1 cellular context compared by ENCODE assay signal in genomic region chr6:98672681-98673475, GRCh38.
TF ChIP-seq lines count a peak whose summit lies in the region.

No MANE protein-coding gene starts in this region.

TF ChIP-seq in HepG2, 621 proteins besides CTCF, POLR2A, EP300 and RAD21:
- TF ChIP-seq ZNF572 (CRISPR knock-in tag; IDR thresholded peaks at IDR 0.05) (no peak), RBFOX2 (IDR thresholded peaks at IDR 0.05; ENCODE audit: low read depth, low read length) (no peak), ZNF432 (CRISPR knock-in tag; IDR thresholded peaks at IDR 0.05; ENCODE audit: borderline replicate concordance) (no peak), STAT5B (CRISPR knock-in tag; IDR thresholded peaks at IDR 0.05) (no peak), FOXP4 (CRISPR knock-in tag; IDR thresholded peaks at IDR 0.05) (no peak), ZNF3 (CRISPR knock-in tag; IDR thresholded peaks at IDR 0.05) (no peak), KDM2A (CRISPR knock-in tag; IDR thresholded peaks at IDR 0.05; ENCODE audit: borderline replicate concordance, low read depth) (no peak), SAFB2 (CRISPR knock-in tag; IDR thresholded peaks at IDR 0.05; ENCODE audit: borderline replicate concordance, low read depth) (no peak), ZBTB2 (CRISPR knock-in tag; IDR thresholded peaks at IDR 0.05; ENCODE audit: low read depth) (no peak), GMEB1 (CRISPR knock-in tag; IDR thresholded peaks at IDR 0.05; ENCODE audit: borderline replicate concordance) (no peak), SALL1 (CRISPR knock-in tag; IDR thresholded peaks at IDR 0.05) (no peak), MXD4 (CRISPR knock-in tag; IDR thresholded peaks at IDR 0.05) (no peak), SP1 (IDR thresholded peaks at IDR 0.05) (no peak), SP1 (CRISPR knock-in tag; IDR thresholded peaks at IDR 0.05) (no peak), ZNF790 (CRISPR knock-in tag; IDR thresholded peaks at IDR 0.05; ENCODE audit: borderline replicate concordance) (no peak)
- TF ChIP-seq, protein P1, sequence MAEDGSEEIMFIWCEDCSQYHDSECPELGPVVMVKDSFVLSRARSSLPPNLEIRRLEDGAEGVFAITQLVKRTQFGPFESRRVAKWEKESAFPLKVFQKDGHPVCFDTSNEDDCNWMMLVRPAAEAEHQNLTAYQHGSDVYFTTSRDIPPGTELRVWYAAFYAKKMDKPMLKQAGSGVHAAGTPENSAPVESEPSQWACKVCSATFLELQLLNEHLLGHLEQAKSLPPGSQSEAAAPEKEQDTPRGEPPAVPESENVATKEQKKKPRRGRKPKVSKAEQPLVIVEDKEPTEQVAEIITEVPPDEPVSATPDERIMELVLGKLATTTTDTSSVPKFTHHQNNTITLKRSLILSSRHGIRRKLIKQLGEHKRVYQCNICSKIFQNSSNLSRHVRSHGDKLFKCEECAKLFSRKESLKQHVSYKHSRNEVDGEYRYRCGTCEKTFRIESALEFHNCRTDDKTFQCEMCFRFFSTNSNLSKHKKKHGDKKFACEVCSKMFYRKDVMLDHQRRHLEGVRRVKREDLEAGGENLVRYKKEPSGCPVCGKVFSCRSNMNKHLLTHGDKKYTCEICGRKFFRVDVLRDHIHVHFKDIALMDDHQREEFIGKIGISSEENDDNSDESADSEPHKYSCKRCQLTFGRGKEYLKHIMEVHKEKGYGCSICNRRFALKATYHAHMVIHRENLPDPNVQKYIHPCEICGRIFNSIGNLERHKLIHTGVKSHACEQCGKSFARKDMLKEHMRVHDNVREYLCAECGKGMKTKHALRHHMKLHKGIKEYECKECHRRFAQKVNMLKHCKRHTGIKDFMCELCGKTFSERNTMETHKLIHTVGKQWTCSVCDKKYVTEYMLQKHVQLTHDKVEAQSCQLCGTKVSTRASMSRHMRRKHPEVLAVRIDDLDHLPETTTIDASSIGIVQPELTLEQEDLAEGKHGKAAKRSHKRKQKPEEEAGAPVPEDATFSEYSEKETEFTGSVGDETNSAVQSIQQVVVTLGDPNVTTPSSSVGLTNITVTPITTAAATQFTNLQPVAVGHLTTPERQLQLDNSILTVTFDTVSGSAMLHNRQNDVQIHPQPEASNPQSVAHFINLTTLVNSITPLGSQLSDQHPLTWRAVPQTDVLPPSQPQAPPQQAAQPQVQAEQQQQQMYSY (CRISPR knock-in tag; IDR thresholded peaks at IDR 0.05), result no peak
- TF ChIP-seq, protein P2, sequence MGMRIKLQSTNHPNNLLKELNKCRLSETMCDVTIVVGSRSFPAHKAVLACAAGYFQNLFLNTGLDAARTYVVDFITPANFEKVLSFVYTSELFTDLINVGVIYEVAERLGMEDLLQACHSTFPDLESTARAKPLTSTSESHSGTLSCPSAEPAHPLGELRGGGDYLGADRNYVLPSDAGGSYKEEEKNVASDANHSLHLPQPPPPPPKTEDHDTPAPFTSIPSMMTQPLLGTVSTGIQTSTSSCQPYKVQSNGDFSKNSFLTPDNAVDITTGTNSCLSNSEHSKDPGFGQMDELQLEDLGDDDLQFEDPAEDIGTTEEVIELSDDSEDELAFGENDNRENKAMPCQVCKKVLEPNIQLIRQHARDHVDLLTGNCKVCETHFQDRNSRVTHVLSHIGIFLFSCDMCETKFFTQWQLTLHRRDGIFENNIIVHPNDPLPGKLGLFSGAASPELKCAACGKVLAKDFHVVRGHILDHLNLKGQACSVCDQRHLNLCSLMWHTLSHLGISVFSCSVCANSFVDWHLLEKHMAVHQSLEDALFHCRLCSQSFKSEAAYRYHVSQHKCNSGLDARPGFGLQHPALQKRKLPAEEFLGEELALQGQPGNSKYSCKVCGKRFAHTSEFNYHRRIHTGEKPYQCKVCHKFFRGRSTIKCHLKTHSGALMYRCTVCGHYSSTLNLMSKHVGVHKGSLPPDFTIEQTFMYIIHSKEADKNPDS (CRISPR knock-in tag; IDR thresholded peaks at IDR 0.05), result no peak
